Comparison of ENCODE assay signal across 16 cellular contexts in the genomic region with DNA sequence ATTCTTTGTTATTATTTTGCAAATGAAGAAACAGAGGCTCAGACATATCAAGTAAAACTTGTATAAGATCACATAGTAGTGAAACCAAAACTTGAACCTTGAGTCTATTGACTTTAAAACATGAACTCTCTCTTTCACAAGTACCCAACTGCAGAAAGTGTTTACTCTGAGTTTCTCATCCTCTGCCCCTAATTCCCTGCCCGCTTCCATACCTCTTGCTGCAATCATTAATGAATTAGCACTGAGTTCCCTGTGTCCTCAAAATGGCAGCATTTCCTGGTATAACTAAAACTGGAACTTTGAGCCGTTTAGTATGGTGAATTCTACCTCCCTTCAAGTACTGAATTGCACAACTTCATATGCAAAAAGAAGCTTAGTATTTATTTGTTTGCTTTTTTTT.
A peak's percentile ranks its signal among the peaks of the same experiment; 100 is the strongest.
DNase-seq lines count a peak whose midpoint lies in the region; ATAC-seq and TF ChIP-seq lines count a peak whose summit lies in the region.
"Had no signal": no experiment of that assay in that cellular context is flagged by ENCODE, and none has a peak within 500 bp of the region (broad histone marks: within the 10 kb centered on the region; RNA-seq: fewer than 3 reads in every experiment).

No MANE protein-coding gene starts in this region.

- ATAC-seq in GM18498 (IDR thresholded peaks at IDR 0.05; ENCODE audit: unreplicated experiment) (peak; percentile 65), GM19468 (IDR thresholded peaks at IDR 0.05; ENCODE audit: extremely low read depth, unreplicated experiment) (peak; percentile 59), HG02943 (IDR thresholded peaks at IDR 0.05; ENCODE audit: low read depth, unreplicated experiment) (peak; percentile 53), Right ventricle myocardium inferior (no peak)
- ATAC-seq: activated T-cell treated with anti-CD3 and anti-CD28 coated beads, Interleukin-2, amount 50 U/mL, for 72 hours had no signal

- H4K20me1 ChIP-seq in KMS-11 (ENCODE audit: insufficient read depth) (no peaks in the 10 kb centered on the region), osteoblast (ENCODE audit: insufficient read depth, low read length) (no peaks in the 10 kb centered on the region)

- no peak for DNase-seq in Right ventricle myocardium inferior (ENCODE audit: missing footprints)
- no peak for DNase-seq in DMS 273 (lab: John Stamatoyannopoulos, UW; ENCODE audit: unreplicated experiment)
- DNase-seq in osteoblast (ENCODE audit: insufficient read length, low spot score, missing footprints): no peak
- no peak for DNase-seq in NOMO-1 treated with dmso at 0.1 percent for 144 hours (lab: John Stamatoyannopoulos, UW; ENCODE audit: unreplicated experiment)
- DNase-seq: activated T-cell treated with anti-CD3 and anti-CD28 coated beads, Interleukin-2, amount 50 U/mL, for 72 hours; amniotic stem cell; colonic mucosa; GF-D8; H9; KG1; NCI-H1930; NCI-H774 had no signal

- H3K27ac ChIP-seq in KMS-11: peak overlapping the region; percentile 11; the same call in 1 of the 2 replicates
- H3K27ac ChIP-seq in osteoblast (ENCODE audit: low read depth, low read length): no peak overlapping the region
- H3K27ac ChIP-seq: colonic mucosa had no signal

- H3K4me3 ChIP-seq in KMS-11 (IDR thresholded peaks at IDR 0.05; ENCODE audit: insufficient read depth, low read depth, low read length) (peak overlapping the region; percentile 44), osteoblast (ENCODE audit: insufficient read depth, low read length) (no peak overlapping the region)
- H3K4me3 ChIP-seq: colonic mucosa had no signal

- H3K4me1 ChIP-seq in KMS-11 (ENCODE audit: low read depth, poor library complexity, severe bottlenecking) (peaks cover 58% of the 10 kb centered on the region), osteoblast (ENCODE audit: insufficient read depth, low read length) (peaks cover 19% of the 10 kb centered on the region)
- H3K4me1 ChIP-seq: colonic mucosa had no signal

- no peak overlapping the region for H3K9ac ChIP-seq in KMS-11

- TF ChIP-seq CTCF in KMS-11 (conservative IDR thresholded peaks at IDR 0.05; ENCODE audit: low read depth, low read length) (no peak), osteoblast (IDR thresholded peaks at IDR 0.05; ENCODE audit: extremely low read depth, low read depth, low read length) (no peak)

- H3K9me3 ChIP-seq in osteoblast (ENCODE audit: low read depth, low read length): no peaks in the 10 kb centered on the region
- H3K9me3 ChIP-seq: colonic mucosa had no signal

- no peaks in the 10 kb centered on the region for H3K36me3 ChIP-seq in KMS-11 (ENCODE audit: insufficient read depth)
- H3K36me3 ChIP-seq in osteoblast (ENCODE audit: insufficient read depth, low read length): no peaks in the 10 kb centered on the region
- H3K36me3 ChIP-seq: colonic mucosa had no signal

- H3K27me3 ChIP-seq in KMS-11 (ENCODE audit: insufficient read depth, low read depth) (no peaks in the 10 kb centered on the region), osteoblast (ENCODE audit: insufficient read depth, low read length) (no peaks in the 10 kb centered on the region)
- H3K27me3 ChIP-seq: colonic mucosa had no signal

- H2AFZ ChIP-seq in KMS-11 (ENCODE audit: low read depth): peak overlapping the region; percentile 18; the same call in 1 of the 2 replicates
- no peak overlapping the region for H2AFZ ChIP-seq in osteoblast (ENCODE audit: low read length)

- H3K4me2 ChIP-seq in KMS-11 (peak overlapping the region; percentile 71), osteoblast (ENCODE audit: insufficient read depth, low read length) (no peak overlapping the region)

- intact Hi-C loops in Right ventricle myocardium inferior (cut with DNase I): no loop called here

- H3K79me2 ChIP-seq in KMS-11 (ENCODE audit: insufficient read depth, low read depth) (no peaks in the 10 kb centered on the region), osteoblast (ENCODE audit: insufficient read depth, low read length) (no peaks in the 10 kb centered on the region)
